ENCODE assay signal across 15 cellular contexts in the genomic region with DNA sequence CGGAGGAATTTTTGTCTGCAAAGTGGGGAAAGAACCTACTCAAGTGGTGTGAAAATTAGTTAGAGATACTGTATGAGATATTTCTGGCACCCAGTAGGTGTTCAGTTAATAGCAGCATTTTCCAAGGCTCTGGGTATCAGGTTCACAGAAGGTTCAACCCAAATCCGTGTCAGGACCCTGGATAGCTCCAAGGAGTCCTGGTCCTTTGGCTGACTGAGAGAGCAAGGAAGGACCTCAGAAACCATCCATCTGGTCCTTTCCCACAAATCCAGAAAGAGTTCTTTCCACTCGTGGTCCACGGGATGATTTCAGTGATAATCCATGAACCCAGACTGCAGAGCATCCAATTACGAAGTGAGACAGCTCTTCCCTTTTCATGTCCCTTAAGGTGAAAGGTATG. TPM values are rescaled to one million over a fixed set of nuclear protein-coding genes. Genes with fewer than 3 reads are reported as not detected.
DNase-seq lines count a peak whose midpoint lies in the region; ATAC-seq, FAIRE-seq and TF ChIP-seq lines count a peak whose summit lies in the region.
"Had no signal": no experiment of that assay in that cellular context is flagged by ENCODE, and none has a peak within 500 bp of the region (broad histone marks: within the 10 kb centered on the region; RNA-seq: fewer than 3 reads in every experiment).

No MANE protein-coding gene starts in this region.

- H3K4me3 ChIP-seq in GM23338 (no peak overlapping the region), GM12878 (no peak overlapping the region), keratinocyte (ENCODE audit: control insufficient read depth in 2 of 3, extremely low read depth in 1 of 3, insufficient read depth in 2 of 3, low read depth in 1 of 3, low read length in 3 of 3) (no peak overlapping the region), psoas muscle (no peak overlapping the region)
- H3K4me3 ChIP-seq: SJSA1 had no signal

- H3K27me3 Mint-ChIP-seq in GM23338 (ENCODE audit: insufficient read depth, low read depth, poor library complexity) (peaks cover 39% of the 10 kb centered on the region), T-cell (peaks cover 5 to 23% of the 10 kb centered on the region in 2 donors)

- H3K4me2 ChIP-seq in GM23338 (no peak overlapping the region), GM12878 (ENCODE audit: control insufficient read depth, insufficient read depth) (no peak overlapping the region), keratinocyte (ENCODE audit: control insufficient read depth, extremely low read depth, insufficient read depth, low read depth, low read length) (no peak overlapping the region)

- TF ChIP-seq EP300 in GM12878 (IDR thresholded peaks at IDR 0.05; ENCODE audit: borderline replicate concordance in 1 of 2, control insufficient read depth in 1 of 2, low read depth in 2 of 2, low read length in 2 of 2) = no peak

- FAIRE-seq in GM12878 (lab: Jason Lieb, UNC) (no peak), keratinocyte (lab: Jason Lieb, UNC) (peak; percentile 83)
- FAIRE-seq: GM12891 had no signal

- H3K27me3 ChIP-seq in GM23338 (ENCODE audit: insufficient read depth) (peaks cover 37% of the 10 kb centered on the region), GM12878 (replicated peaks in 1 of 2; ENCODE audit: control insufficient read depth in 2 of 2, insufficient read depth in 2 of 2, low read length in 1 of 2) (peaks cover 0 to 3% of the 10 kb centered on the region in 2 experiments; a peak in 2 of 4 replicates), keratinocyte (ENCODE audit: control insufficient read depth, extremely low read depth, insufficient read depth, low read length) (no peaks in the 10 kb centered on the region), psoas muscle (ENCODE audit: insufficient read depth in 3 of 3, low read length in 2 of 3) (peaks cover 0 to 20% (median 7%) of the 10 kb centered on the region in 3 donors)
- H3K27me3 ChIP-seq: SJSA1 had no signal

- H3F3A ChIP-seq in GM23338 (replicated peaks; ENCODE audit: low read depth) = no peaks in the 10 kb centered on the region

- H4K20me1 ChIP-seq in GM23338 (replicated peaks; ENCODE audit: insufficient read depth) = no peaks in the 10 kb centered on the region; the same call in 1 of the 2 replicates
- H4K20me1 ChIP-seq in GM12878 (ENCODE audit: control insufficient read depth, insufficient read depth) = no peaks in the 10 kb centered on the region
- no peaks in the 10 kb centered on the region for H4K20me1 ChIP-seq in keratinocyte (ENCODE audit: control insufficient read depth, extremely low read depth, insufficient read depth, low read length)

- no peaks in the 10 kb centered on the region for H3K9me3 Mint-ChIP-seq in GM23338
- no peaks in the 10 kb centered on the region for H3K9me3 Mint-ChIP-seq in T-cell
- H3K9me3 Mint-ChIP-seq: natural killer cell had no signal

- CTCF ChIA-PET in GM12878 (lab: Yijun Ruan, JAX) = no interaction called here
- CTCF ChIA-PET in T-cell (lab: Charles Lee) = no interaction called here

- H3K9me2 ChIP-seq in GM23338 (ENCODE audit: insufficient read depth) = no peaks in the 10 kb centered on the region; the same call in 1 of the 2 replicates

- no peak for TF ChIP-seq POLR2A in GM12878 (IDR thresholded peaks at IDR 0.05; ENCODE audit: low read depth, low read length)

- dilution Hi-C loops in keratinocyte (cut with MboI; ENCODE audit: extremely low pct_ligation_motif_present, low sequenced_read_pairs) = no loop called here

- peak; percentile 75 for DNase-seq in GM23338 (ENCODE audit: low spot score)
- peak; percentile 12 for DNase-seq in M059J (ENCODE audit: low read depth)
- DNase-seq in GM12878 (ENCODE audit: low read depth, low spot score) = no peak
- no peak for DNase-seq in keratinocyte (ENCODE audit: low read depth, low spot score)
- DNase-seq in occipital lobe (lab: John Stamatoyannopoulos, UW) = no peak
- DNase-seq in psoas muscle = no peak
- no peak for DNase-seq in T-cell
- DNase-seq: cerebellar nuclear complex, natural killer cell, NCI-H510A had no signal

- H3K9me3 ChIP-seq in GM12878 (replicated peaks; ENCODE audit: control insufficient read depth, insufficient read depth, low read length) = no peaks in the 10 kb centered on the region
- no peaks in the 10 kb centered on the region for H3K9me3 ChIP-seq in keratinocyte (ENCODE audit: control insufficient read depth, low read depth, low read length)
- no peaks in the 10 kb centered on the region for H3K9me3 ChIP-seq in psoas muscle
- H3K9me3 ChIP-seq: SJSA1 had no signal

- no peak for TF ChIP-seq RAD21 in GM12878 (IDR thresholded peaks at IDR 0.05; ENCODE audit: insufficient read depth, low read depth, low read length)

- H3K27ac ChIP-seq in GM23338 (ENCODE audit: low read depth) (no peak overlapping the region), GM12878 (ENCODE audit: control insufficient read depth, insufficient read depth) (no peak overlapping the region), keratinocyte (ENCODE audit: control insufficient read depth, insufficient read depth, low read length) (no peak overlapping the region), psoas muscle (no peak overlapping the region)
- H3K27ac ChIP-seq: SJSA1 had no signal

- TF ChIP-seq CTCF in GM23338 (conservative IDR thresholded peaks at IDR 0.05; ENCODE audit: low read depth in 2 of 2) = no peak
- TF ChIP-seq CTCF in GM12878 (IDR thresholded peaks at IDR 0.05 in 2 of 3, conservative IDR thresholded peaks at IDR 0.05 in 1 of 3; ENCODE audit: control insufficient read depth in 2 of 3, extremely low read depth in 1 of 3, insufficient read depth in 1 of 3, low read depth in 3 of 3, low read length in 3 of 3) = no peak
- TF ChIP-seq CTCF in keratinocyte (optimal IDR thresholded peaks at IDR 0.05 in 1 of 3, IDR thresholded peaks at IDR 0.05 in 1 of 3, conservative IDR thresholded peaks at IDR 0.05 in 1 of 3; ENCODE audit: extremely low read depth in 1 of 3, insufficient read depth in 2 of 3, low read length in 3 of 3) = no peak
- no peak for TF ChIP-seq CTCF in psoas muscle (IDR thresholded peaks at IDR 0.05)

- H3K36me3 ChIP-seq in GM23338 (ENCODE audit: insufficient read depth) (no peaks in the 10 kb centered on the region), GM12878 (ENCODE audit: control insufficient read depth in 2 of 2, insufficient read depth in 2 of 2, low read length in 1 of 2) (no peaks in the 10 kb centered on the region), keratinocyte (ENCODE audit: control insufficient read depth in 2 of 2, extremely low read depth in 1 of 2, insufficient read depth in 2 of 2, low read length in 2 of 2) (peaks cover 0 to 2% of the 10 kb centered on the region in 2 experiments), psoas muscle (ENCODE audit: insufficient read depth in 1 of 2, low read depth in 1 of 2) (no peaks in the 10 kb centered on the region)
- H3K36me3 ChIP-seq: SJSA1 had no signal

- WGBS in GM12878 (ENCODE audit: insufficient coverage, insufficient replicate concordance, low lambda C conversion rate, missing lambda C conversion rate) = 8% methylated on average over 5 of the region's 5 CpGs
- 38 to 54% (median 41%) methylated on average over 5 of the region's 5 CpGs for WGBS in psoas muscle, 3 donors

- intact Hi-C loops in GM12878 (cut with micrococcal nuclease; ENCODE audit: unreplicated experiment) (no loop called here), psoas muscle (cut with DNase I) (no loop called here)

- SMC1A ChIA-PET in GM12878 (lab: Charles Lee; ENCODE audit: uncharacterized antibody, unreplicated experiment) = interaction anchor here (0.6 kb wide), 1 partner anchor 15 kb away, joined by 3 read pairs; no protein-coding TSS in a partner anchor

- in situ Hi-C loops in GM12878 (cut with MboI) = no loop called here

- H3K4me1 ChIP-seq in GM23338 (ENCODE audit: insufficient read depth) = no peaks in the 10 kb centered on the region
- no peaks in the 10 kb centered on the region for H3K4me1 ChIP-seq in GM12878 (ENCODE audit: control insufficient read depth, insufficient read depth, low read length)
- H3K4me1 ChIP-seq in keratinocyte (ENCODE audit: control insufficient read depth, extremely low read depth, insufficient read depth, low read length) = peaks cover 3% of the 10 kb centered on the region
- no peaks in the 10 kb centered on the region for H3K4me1 ChIP-seq in psoas muscle
- H3K4me1 ChIP-seq: SJSA1 had no signal

- BruUV-seq in GM12878 (replicated peaks; lab: Mats Ljungman, UMichigan) = no TSS peak

- H3K36me3 Mint-ChIP-seq in GM23338 (ENCODE audit: low read depth) (no peaks in the 10 kb centered on the region), T-cell (no peaks in the 10 kb centered on the region)
- H3K36me3 Mint-ChIP-seq: natural killer cell had no signal

- no peak overlapping the region for H3K4me3 Mint-ChIP-seq in GM23338
- H3K4me3 Mint-ChIP-seq in T-cell = no peak overlapping the region
- H3K4me3 Mint-ChIP-seq: natural killer cell had no signal

- no peak overlapping the region for H3K27ac Mint-ChIP-seq in GM23338
- no peak overlapping the region for H3K27ac Mint-ChIP-seq in T-cell
- H3K27ac Mint-ChIP-seq: natural killer cell had no signal

- H3K9me1 ChIP-seq in keratinocyte (ENCODE audit: control insufficient read depth, extremely low read depth, insufficient read depth, low read length) = no peaks in the 10 kb centered on the region

- H2AFZ ChIP-seq in GM23338 (no peak overlapping the region), GM12878 (ENCODE audit: control insufficient read depth, low read depth, low read length) (no peak overlapping the region), keratinocyte (ENCODE audit: control insufficient read depth, low read length) (no peak overlapping the region)

- H3K4me1 Mint-ChIP-seq in GM23338 (peaks cover under 1% of the 10 kb centered on the region; the same call in 1 of the 3 replicates), T-cell (no peaks in the 10 kb centered on the region)
- H3K4me1 Mint-ChIP-seq: natural killer cell had no signal

- RAD21 ChIA-PET in GM12878 (lab: Charles Lee; ENCODE audit: unreplicated experiment) = no interaction called here

- H3K9ac ChIP-seq in GM12878 (ENCODE audit: control insufficient read depth, insufficient read depth, low read length) (no peak overlapping the region), keratinocyte (ENCODE audit: control insufficient read depth, extremely low read depth, insufficient read depth, low read length) (no peak overlapping the region)

- H3K79me2 ChIP-seq in GM23338 (replicated peaks; ENCODE audit: insufficient read depth) (no peaks in the 10 kb centered on the region), GM12878 (ENCODE audit: control insufficient read depth, insufficient read depth, low read length) (no peaks in the 10 kb centered on the region), keratinocyte (ENCODE audit: control insufficient read depth, insufficient read depth, low read length) (no peaks in the 10 kb centered on the region)

- peak; percentile 74 for ATAC-seq in GM23338
- ATAC-seq in GM12878 = no peak
- ATAC-seq in HG02798 (IDR thresholded peaks at IDR 0.05; ENCODE audit: poor library complexity, unreplicated experiment) = no peak
- no peak for ATAC-seq in psoas muscle
- ATAC-seq in T-cell (replicated peaks in 1 of 4) = no peak
- ATAC-seq: activated CD4-positive, CD25-positive, alpha-beta regulatory T cell treated with anti-CD3 and anti-CD28 coated beads, Interleukin-2, amount 50 U/mL, for 24 hours; natural killer cell had no signal

- POLR2A ChIA-PET in GM12878 (lab: Charles Lee) (no interaction called here), T-cell (lab: Charles Lee) (no interaction called here)

RNA-seq across cellular contexts. Expression of a gene that starts 51.4 kb away (rescaled TPM):
- 1.1 and 1.2 TPM in 2 replicates for total RNA-seq in GM23338 (2014; rRNA removed; shearing (Covaris generic))
- 0.47 and 0.64 TPM in 2 replicates for polyA plus RNA-seq in GM23338 (2016; fragmentation: Nextera tagmentation; extraction: Ambion mirVana)
- not detected in 2 replicates for total RNA-seq in M059J (2014; rRNA removed; shearing (Covaris generic))
- not detected in 2 replicates for total RNA-seq in GM12878 (2013; cell fraction: nucleolus; rRNA removed)
- not detected in 2 replicates for total RNA-seq in GM12878 (2014; rRNA removed)
- total RNA-seq in GM12878 (2014; rRNA removed; fragmentation: Illumina TruSeq; extraction: Trizol) = not detected in 2 replicates
- total RNA-seq in GM12878 (2021) = not detected in 2 replicates
- polyA plus RNA-seq in GM12878 (2011; ENCODE audit: low read depth) = not detected
- polyA plus RNA-seq in GM12878 (2011; rRNA removed) = not detected in 2 replicates
- polyA plus RNA-seq in GM12878 (2011; cell fraction: cytosol; rRNA removed) = not detected in 2 replicates
- polyA plus RNA-seq in GM12878 (2011; cell fraction: nucleus; rRNA removed) = not detected in 2 replicates
- polyA plus RNA-seq in GM12878 (2012) = not detected in 2 replicates
- not detected in 2 replicates for polyA plus RNA-seq in GM12878 (2014; fragmentation: Illumina TruSeq; extraction: Trizol)
- not detected for polyA plus RNA-seq in GM12878 (2014; fragmentation: Nextera tagmentation; extraction: Ambion mirVana)
- not detected in 2 replicates for polyA plus RNA-seq in GM12878 (2014; rRNA removed)
- polyA plus RNA-seq in GM12878 (2016; fragmentation: Nextera tagmentation; extraction: Ambion mirVana) = not detected
- polyA minus RNA-seq in GM12878 (2011; rRNA and poly(A)+ RNA removed) = not detected in 2 replicates
- not detected in 2 replicates for polyA minus RNA-seq in GM12878 (2011; cell fraction: cytosol; rRNA and poly(A)+ RNA removed)
- polyA minus RNA-seq in GM12878 (2011; cell fraction: nucleus; rRNA and poly(A)+ RNA removed) = not detected in 2 replicates
- polyA plus RNA-seq in keratinocyte = 9.4 to 24.8 TPM (median 9.8 TPM) in 3 replicates
- 1.8 TPM for polyA plus RNA-seq in keratinocyte (2011; ENCODE audit: low read depth)
- 6.5 and 7.4 TPM in 2 replicates for polyA plus RNA-seq in keratinocyte (2011; cell fraction: cytosol; rRNA removed)
- 31.8 and 35.2 TPM in 2 replicates for polyA plus RNA-seq in keratinocyte (2011; cell fraction: nucleus; rRNA removed)
- polyA plus RNA-seq in keratinocyte (2012; ENCODE audit: low replicate concordance) = 6.9 and 7.3 TPM in 2 replicates
- polyA minus RNA-seq in keratinocyte = 9.0 to 21.9 TPM (median 9.9 TPM) in 3 replicates
- 6.5 TPM for polyA minus RNA-seq in keratinocyte (2011; cell fraction: cytosol; rRNA and poly(A)+ RNA removed)
- 15.0 and 21.8 TPM in 2 replicates for polyA minus RNA-seq in keratinocyte (2011; cell fraction: nucleus; rRNA and poly(A)+ RNA removed)
- total RNA-seq in occipital lobe = 35.1 TPM
- not detected for total RNA-seq in psoas muscle
- under 1 TPM in 1 of 3 donors, not detected in 2; 0.06 TPM for polyA plus RNA-seq in psoas muscle
- not detected for total RNA-seq in T-cell
- total RNA-seq: natural killer cell, skeletal muscle tissue had no signal

Comparison
In these comparisons a context has a peak if more than half of its experiments do, and no peak if none do; other contexts are left out.
1. DNase-seq: peak in GM23338 (single experiment) and M059J (single experiment); none in GM12878 (single experiment), keratinocyte (single experiment), occipital lobe (single experiment), psoas muscle (0 of 2) and T-cell (0 of 34).
2. RNA of a gene that starts 51.4 kb away (total RNA-seq): 35.1 TPM in occipital lobe (single experiment); 1.1 to 1.2 TPM in GM23338, not detected in M059J, not detected in GM12878, not detected in psoas muscle and not detected in T-cell; every median in the first group is over 10 times any median in the second.